ENCODE assay signal across 2 cellular contexts in genomic region chr16:69171325-69172095, GRCh38.
TF ChIP-seq lines count a peak whose summit lies in the region.

No MANE protein-coding gene starts in this region.

TF ChIP-seq in IMR-90, 13 proteins besides CTCF, POLR2A, EP300 and RAD21:
- TF ChIP-seq BHLHE40 (IDR thresholded peaks at IDR 0.05; ENCODE audit: low read depth, low read length): no peak
- no peak for TF ChIP-seq USF2 (IDR thresholded peaks at IDR 0.05; ENCODE audit: low read depth, low read length)
- no peak for TF ChIP-seq FOS (IDR thresholded peaks at IDR 0.05; ENCODE audit: low read depth, low read length)
- TF ChIP-seq MAFK (IDR thresholded peaks at IDR 0.05; ENCODE audit: low read depth, low read length): no peak
- TF ChIP-seq RFX5 (IDR thresholded peaks at IDR 0.05; ENCODE audit: low read depth, low read length): no peak
- TF ChIP-seq CHD1 (IDR thresholded peaks at IDR 0.05; ENCODE audit: low read depth, low read length): no peak
- no peak for TF ChIP-seq ELK1 (IDR thresholded peaks at IDR 0.05; ENCODE audit: borderline replicate concordance, low read depth, low read length)
- no peak for TF ChIP-seq MXI1 (IDR thresholded peaks at IDR 0.05; ENCODE audit: borderline replicate concordance, low read depth, low read length)
- TF ChIP-seq NFE2L2 (IDR thresholded peaks at IDR 0.05; ENCODE audit: low read depth, low read length): no peak
- TF ChIP-seq CEBPB (IDR thresholded peaks at IDR 0.05; ENCODE audit: low read depth, low read length): no peak
- TF ChIP-seq MAZ (IDR thresholded peaks at IDR 0.05; ENCODE audit: borderline replicate concordance, low read depth, low read length): no peak
- no peak for TF ChIP-seq RCOR1 (IDR thresholded peaks at IDR 0.05; ENCODE audit: insufficient replicate concordance, low read length)
- TF ChIP-seq SMC3 (IDR thresholded peaks at IDR 0.05; ENCODE audit: low read depth, low read length): no peak

TF ChIP-seq in K562, 482 proteins besides CTCF, POLR2A, EP300 and RAD21:
- TF ChIP-seq NRF1 (conservative IDR thresholded peaks at IDR 0.05 in 1 of 2, IDR thresholded peaks at IDR 0.05 in 1 of 2) (no peak), SRF (CRISPR knock-in tag; IDR thresholded peaks at IDR 0.05) (0 out of 4 replicates have a peak, but pooled peaks of 1 of the 2 experiments have one; percentile 58), DMBX1 (CRISPR knock-in tag; IDR thresholded peaks at IDR 0.05; ENCODE audit: borderline replicate concordance) (peak; percentile 43; the same call in 1 of the 2 replicates), GMEB1 (CRISPR knock-in tag; IDR thresholded peaks at IDR 0.05) (no peak), SMARCA5 (IDR thresholded peaks at IDR 0.05) (no peak), HEY1 (CRISPR knock-in tag; IDR thresholded peaks at IDR 0.05; ENCODE audit: borderline replicate concordance) (no peak), MEF2D (tag; conservative IDR thresholded peaks at IDR 0.05; ENCODE audit: low read depth) (0 out of 2 replicates have a peak, but pooled peaks have one; percentile 15), ZNF512 (tag; IDR thresholded peaks at IDR 0.05) (no peak), NFXL1 (CRISPR knock-in tag; IDR thresholded peaks at IDR 0.05) (0 out of 2 replicates have a peak, but pooled peaks have one; percentile 44), HNRNPK (IDR thresholded peaks at IDR 0.05; ENCODE audit: low read depth, low read length, poor library complexity, severe bottlenecking) (peak; percentile 77), BACH1 (tag; IDR thresholded peaks at IDR 0.05) (0 out of 2 replicates have a peak, but pooled peaks have one; percentile 3), KDM4B (IDR thresholded peaks at IDR 0.05; ENCODE audit: borderline replicate concordance in 2 of 2, low read depth in 1 of 2) (no peak), NFE2 (IDR thresholded peaks at IDR 0.05; ENCODE audit: low read depth) (no peak), PCBP2 (IDR thresholded peaks at IDR 0.05; ENCODE audit: low read depth, low read length, poor library complexity, severe bottlenecking) (peak; percentile 99)
TF ChIP-seq in K562: peak in this region for 7.
